Comparison of ENCODE assay signal across 8 cellular contexts in genomic region chr1:208242186-208242585, GRCh38. TPM values are rescaled to one million over a fixed set of nuclear protein-coding genes. Genes with fewer than 3 reads are reported as not detected.
DNase-seq lines count a peak whose midpoint lies in the region; ATAC-seq and TF ChIP-seq lines count a peak whose summit lies in the region.

No MANE protein-coding gene starts in this region.

- peak overlapping the region; percentile 56 for H3K4me3 Mint-ChIP-seq in activated CD4-positive, alpha-beta T cell treated with anti-CD3 and anti-CD28 coated beads, Interleukin-2, amount 10 ng/mL, durations not matched to agents 24 days and 14 days

- H3K36me3 Mint-ChIP-seq in activated CD4-positive, alpha-beta T cell treated with anti-CD3 and anti-CD28 coated beads, Interleukin-2, amount 10 ng/mL, durations not matched to agents 24 days and 14 days (ENCODE audit: low read depth) = no peaks in the 10 kb centered on the region

- H3K4me1 ChIP-seq in colonic mucosa = peaks cover 25% of the 10 kb centered on the region
- H3K4me1 ChIP-seq in mucosa of descending colon (ENCODE audit: low read depth) = peaks cover 46% of the 10 kb centered on the region
- peaks cover 0 to 65% (median 56%) of the 10 kb centered on the region in 4 donors for H3K4me1 ChIP-seq in tibial artery

- H3K27me3 ChIP-seq in colonic mucosa (no peaks in the 10 kb centered on the region), tibial artery (no peaks in the 10 kb centered on the region)

- peak overlapping the region; percentile 89 for H3K4me3 ChIP-seq in colonic mucosa
- peak overlapping the region; percentile 85 for H3K4me3 ChIP-seq in mucosa of descending colon
- H3K4me3 ChIP-seq in tibial artery = peak overlapping the region; percentile 89 to 94

- no peak overlapping the region for H3K27ac Mint-ChIP-seq in activated CD4-positive, alpha-beta T cell treated with anti-CD3 and anti-CD28 coated beads, Interleukin-2, amount 10 ng/mL, durations not matched to agents 24 days and 14 days

- intact Hi-C loops in activated CD4-positive, alpha-beta T cell treated with anti-CD3 and anti-CD28 coated beads, Interleukin-2, amount 10 ng/mL, durations not matched to agents 24 days and 14 days (cut with micrococcal nuclease) = loop anchor here (10.0 kb wide), 1 partner anchor 357 kb away; no protein-coding TSS in a partner anchor
- intact Hi-C loops in colonic mucosa (cut with DNase I) (loop anchor here (2.0 to 10.0 kb wide), 4 partner anchors 109 to 357 kb away; no protein-coding TSS in a partner anchor), mucosa of descending colon (cut with DNase I, micrococcal nuclease) (loop anchor here in 1 of 2 donors (10.0 kb wide), 2 partner anchors 107 to 217 kb away; no protein-coding TSS in a partner anchor), tibial artery (cut with DNase I; ENCODE audit: low total_unique reads) (loop anchor here (5.0 to 10.0 kb wide), 3 partner anchors 40 to 357 kb away; no protein-coding TSS in a partner anchor)

- peaks cover 71% of the 10 kb centered on the region for H3K27me3 Mint-ChIP-seq in activated CD4-positive, alpha-beta T cell treated with anti-CD3 and anti-CD28 coated beads, Interleukin-2, amount 10 ng/mL, durations not matched to agents 24 days and 14 days

- DNase-seq in activated CD4-positive, alpha-beta T cell treated with anti-CD3 and anti-CD28 coated beads, Interleukin-2, amount 10 ng/mL, durations not matched to agents 24 days and 14 days = no peak
- DNase-seq in activated CD4-positive, alpha-beta T cell treated with anti-CD3 and anti-CD28 coated beads, Interleukin-2, amount 50 U/mL, for 4 hours = no peak
- DNase-seq in colonic mucosa = no peak
- DNase-seq in mucosa of descending colon = no peak
- DNase-seq in tibial artery = no peak
- no peak for DNase-seq in NCI-H345 (lab: John Stamatoyannopoulos, UW)
- DNase-seq in globus pallidus (ENCODE audit: low spot score) = no peak

- TF ChIP-seq CTCF in colonic mucosa (IDR thresholded peaks at IDR 0.05) = no peak
- TF ChIP-seq CTCF in mucosa of descending colon (IDR thresholded peaks at IDR 0.05) = no peak
- no peak for TF ChIP-seq CTCF in tibial artery (IDR thresholded peaks at IDR 0.05)

- ATAC-seq in mucosa of descending colon (no peak), GM18873 (IDR thresholded peaks at IDR 0.05; ENCODE audit: low FRiP score, unreplicated experiment) (no peak)

- peaks cover 12% of the 10 kb centered on the region for H3K4me1 Mint-ChIP-seq in activated CD4-positive, alpha-beta T cell treated with anti-CD3 and anti-CD28 coated beads, Interleukin-2, amount 10 ng/mL, durations not matched to agents 24 days and 14 days

- no peaks in the 10 kb centered on the region for H3K36me3 ChIP-seq in colonic mucosa
- H3K36me3 ChIP-seq in mucosa of descending colon (ENCODE audit: low read depth) = no peaks in the 10 kb centered on the region
- H3K36me3 ChIP-seq in tibial artery = no peaks in the 10 kb centered on the region

- H3K27ac ChIP-seq in colonic mucosa (no peak overlapping the region), tibial artery (peak overlapping the region; percentile 86 to 89)

- no peaks in the 10 kb centered on the region for H3K9me3 ChIP-seq in colonic mucosa
- no peaks in the 10 kb centered on the region for H3K9me3 ChIP-seq in mucosa of descending colon
- H3K9me3 ChIP-seq in tibial artery = no peaks in the 10 kb centered on the region

- no peaks in the 10 kb centered on the region for H3K9me3 Mint-ChIP-seq in activated CD4-positive, alpha-beta T cell treated with anti-CD3 and anti-CD28 coated beads, Interleukin-2, amount 10 ng/mL, durations not matched to agents 24 days and 14 days

- H3K9ac ChIP-seq in colonic mucosa (ENCODE audit: low read depth in 2 of 2, low read length in 2 of 2) = peak overlapping the region in 1 of 2 donors; percentile 79

RNA-seq across cellular contexts. Expression of gene PLXNA2, which starts 2.0 kb away (rescaled TPM):
- not detected in 2 replicates for total RNA-seq in activated CD4-positive, alpha-beta T cell treated with anti-CD3 and anti-CD28 coated beads, Interleukin-2, amount 10 ng/mL, durations not matched to agents 24 days and 14 days
- total RNA-seq in colonic mucosa (10 to 100 TPM; 46.1 to 81.6 TPM), mucosa of descending colon (100 to 1,000 TPM in 1 of 3 donors, 10 to 100 TPM in 2; 65.5 to 127 (median 70.6) TPM)

Comparison
In these comparisons a context has a peak if more than half of its experiments do, and no peak if none do; other contexts are left out.
1. RNA of gene PLXNA2, which starts 2.0 kb away (total RNA-seq): 46.1 to 81.6 TPM in colonic mucosa and 65.5 to 127 TPM in mucosa of descending colon; not detected in activated CD4-positive, alpha-beta T cell treated with anti-CD3 and anti-CD28 coated beads, Interleukin-2, amount 10 ng/mL, durations not matched to agents 24 days and 14 days; every median in the first group is over 10 times any median in the second.
2. Peak in every context shown above with its lines, with median percentiles within 50 percentile points of each other: H3K4me3 ChIP-seq.